In genomic region chr4:77040265-77040664, GRCh38 we compare ENCODE assay signal across 15 cellular contexts. TPM values are rescaled to one million over a fixed set of nuclear protein-coding genes. Genes with fewer than 3 reads are reported as not detected.
DNase-seq lines count a peak whose midpoint lies in the region; ATAC-seq and TF ChIP-seq lines count a peak whose summit lies in the region.
"Had no signal": no experiment of that assay in that cellular context is flagged by ENCODE, and none has a peak within 500 bp of the region (broad histone marks: within the 10 kb centered on the region; RNA-seq: fewer than 3 reads in every experiment).

No MANE protein-coding gene starts in this region.

- in situ Hi-C loops in ACHN (cut with HindIII; ENCODE audit: low pct_ligation_motif_present, low pct_unique_long_range_greater_than_20kb, low sequenced_read_pairs): no loop called here

- no peaks in the 10 kb centered on the region for H3K27me3 ChIP-seq in adipocyte (replicated peaks; ENCODE audit: control insufficient read depth, insufficient read depth, low read length)
- H3K27me3 ChIP-seq in prostate gland (replicated peaks; ENCODE audit: insufficient read depth): no peaks in the 10 kb centered on the region

- TF ChIP-seq POLR2A in prostate gland (IDR thresholded peaks at IDR 0.05): no peak

- H3K4me3 ChIP-seq in adipocyte (ENCODE audit: low read length) (no peak overlapping the region), fibroblast of mammary gland (ENCODE audit: control insufficient read depth, low read depth, low read length) (no peak overlapping the region), prostate gland (no peak overlapping the region)

- H3K27me3 Mint-ChIP-seq in osteocyte (ENCODE audit: unreplicated experiment): no peaks in the 10 kb centered on the region

- peak overlapping the region; percentile 24 for H3K9ac ChIP-seq in adipocyte (ENCODE audit: low read length)

- peaks cover 63% of the 10 kb centered on the region for H3K36me3 ChIP-seq in adipocyte (ENCODE audit: control insufficient read depth, insufficient read depth, low read length, severe bottlenecking)
- no peaks in the 10 kb centered on the region for H3K36me3 ChIP-seq in prostate gland

- intact Hi-C loops in prostate gland (cut with DNase I): loop anchor here (5.0 to 10.0 kb wide), 2 partner anchors 85 to 528 kb away; no protein-coding TSS in a partner anchor

- no peak overlapping the region for H3K4me3 Mint-ChIP-seq in osteocyte (ENCODE audit: unreplicated experiment)
- H3K4me3 Mint-ChIP-seq: WTC11 had no signal

- no peak overlapping the region for H3K27ac ChIP-seq in prostate gland

- DNase-seq in ELR (ENCODE audit: low read depth): peak; percentile 76
- DNase-seq in adipocyte (ENCODE audit: low read depth): peak; percentile 70
- DNase-seq in fibroblast of mammary gland (ENCODE audit: low read depth): peak; percentile 82
- no peak for DNase-seq in osteocyte (ENCODE audit: extremely low spot score, unreplicated experiment)
- DNase-seq in NCI-H2081 (lab: John Stamatoyannopoulos, UW): no peak
- no peak for DNase-seq in prostate gland (ENCODE audit: low spot score)
- DNase-seq in ACHN: no peak
- DNase-seq: activated naive CD4-positive, alpha-beta T cell; C1 segment of cervical spinal cord; NCI-H1048; NCI-H2171; stimulated activated CD4-positive, alpha-beta T cell treated with anti-CD3 and anti-CD28 coated beads, Interleukin-1b, Interleukin-23, amount 100 ng/mL, for 48 hours; stimulated activated CD8-positive, alpha-beta memory T cell treated with anti-CD3 and anti-CD28 coated beads, Interleukin-4, amount 100 ng/mL, for 48 hours had no signal

- H3K9me3 Mint-ChIP-seq in osteocyte (ENCODE audit: unreplicated experiment): no peaks in the 10 kb centered on the region
- H3K9me3 Mint-ChIP-seq: WTC11 had no signal

- peak overlapping the region; percentile 69 for H3K27ac Mint-ChIP-seq in osteocyte (ENCODE audit: unreplicated experiment)
- H3K27ac Mint-ChIP-seq: WTC11 had no signal

- H3K4me1 ChIP-seq in adipocyte (ENCODE audit: control insufficient read depth, insufficient read depth, low read length) (peaks cover 71% of the 10 kb centered on the region), prostate gland (replicated peaks) (no peaks in the 10 kb centered on the region)

- peaks cover 73% of the 10 kb centered on the region for H3K4me1 Mint-ChIP-seq in osteocyte (ENCODE audit: unreplicated experiment)

- TF ChIP-seq CTCF in fibroblast of mammary gland (conservative IDR thresholded peaks at IDR 0.05; ENCODE audit: control insufficient read depth, insufficient read depth, low read depth, low read length) (no peak), osteocyte (IDR thresholded peaks at IDR 0.05) (no peak), prostate gland (IDR thresholded peaks at IDR 0.05) (no peak)

- H3K9me3 ChIP-seq in adipocyte (ENCODE audit: control insufficient read depth, low read length): no peaks in the 10 kb centered on the region
- no peaks in the 10 kb centered on the region for H3K9me3 ChIP-seq in prostate gland

- H3K36me3 Mint-ChIP-seq in osteocyte (ENCODE audit: unreplicated experiment): peaks cover 47% of the 10 kb centered on the region

- no peak for ATAC-seq in HG03342 (IDR thresholded peaks at IDR 0.05; ENCODE audit: unreplicated experiment)
- ATAC-seq: WTC11 had no signal

- 94% methylated on average over 1 of the region's 1 CpG for WGBS in prostate gland

RNA-seq across cellular contexts. Expression of gene CCNI, which starts 35.5 kb away (rescaled TPM):
- total RNA-seq in osteocyte: 320 and 329 TPM in 2 replicates
- total RNA-seq in prostate gland: 100 to 1,000 TPM; 274 to 367 TPM

Comparison
In these comparisons a context has a peak if more than half of its experiments do, and no peak if none do; other contexts are left out.
1. DNase-seq: peak in ELR (single experiment), adipocyte (single experiment) and fibroblast of mammary gland (single experiment); none in osteocyte (single experiment), NCI-H2081 (0 of 2), prostate gland (single experiment) and ACHN (single experiment).